30 cellular contexts compared by ENCODE assay signal in the genomic region with DNA sequence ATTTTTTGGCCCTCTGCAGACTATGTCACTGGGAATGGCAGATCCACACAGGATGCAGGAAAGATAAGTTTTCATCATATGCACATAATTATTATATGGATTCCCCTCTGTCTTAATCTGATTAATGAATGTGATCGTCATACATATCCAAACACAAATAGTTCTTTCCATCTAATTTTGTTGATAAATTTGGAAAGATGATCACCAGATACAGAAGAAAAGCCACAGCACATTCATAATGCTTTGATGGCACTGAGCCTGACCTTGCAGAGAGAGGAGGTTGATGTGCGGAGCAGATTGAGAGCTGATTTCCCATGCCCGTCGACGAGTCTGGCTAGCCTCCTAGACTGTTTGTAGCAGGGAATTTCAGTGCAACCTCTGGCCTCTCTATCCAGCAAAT.
"Had no signal": no experiment of that assay in that cellular context is flagged by ENCODE, and none has a peak within 500 bp of the region (broad histone marks: within the 10 kb centered on the region; RNA-seq: fewer than 3 reads in every experiment).

No MANE protein-coding gene starts in this region.

- H3K4me3 ChIP-seq: coronary artery, dorsolateral prefrontal cortex had no signal

- H3K36me3 ChIP-seq: brain microvascular endothelial cell, WERI-Rb-1 had no signal

- H3K9me3 Mint-ChIP-seq: activated B cell treated with CpG ODN at 0.5 μM for 24 hours; activated CD8-positive, alpha-beta T cell treated with anti-CD3 and anti-CD28 coated beads for 36 hours; activated T-cell treated with anti-CD3 and anti-CD28 coated beads, Interleukin-2, amount 50 U/mL, for 4 hours; activated T-helper 17 cell treated with anti-CD3 and anti-CD28 coated beads, Interleukin-2, amount 50 U/mL, for 72 hours; central memory CD8-positive, alpha-beta T cell; dendritic cell treated with granulocyte-macrophage colony-stimulating factor and Interleukin-4, amounts not matched to agents 40 ng/mL and 50 ng/mL, for 4 days; endodermal cell; T-helper 2 cell treated with Interferon-gamma antibody and Interleukin-4, amounts not matched to agents 5 μg/mL and 100 μg/mL, for 36 hours had no signal

- H3K4me3 Mint-ChIP-seq: activated B cell treated with CpG ODN at 0.5 μM for 24 hours; activated CD8-positive, alpha-beta T cell treated with anti-CD3 and anti-CD28 coated beads for 36 hours; activated naive CD8-positive, alpha-beta T cell; activated T-cell treated with anti-CD3 and anti-CD28 coated beads, Interleukin-2, amount 50 U/mL, for 4 hours; activated T-helper 17 cell treated with anti-CD3 and anti-CD28 coated beads, Interleukin-2, amount 50 U/mL, for 72 hours; central memory CD8-positive, alpha-beta T cell; dendritic cell treated with granulocyte-macrophage colony-stimulating factor and Interleukin-4, amounts not matched to agents 40 ng/mL and 50 ng/mL, for 4 days; endodermal cell; T-helper 17 cell; T-helper 2 cell treated with Interferon-gamma antibody and Interleukin-4, amounts not matched to agents 5 μg/mL and 100 μg/mL, for 36 hours had no signal

- H3K27me3 ChIP-seq: brain microvascular endothelial cell, dorsolateral prefrontal cortex had no signal

- H3K27ac ChIP-seq: brain microvascular endothelial cell, coronary artery, dorsolateral prefrontal cortex, WERI-Rb-1 had no signal

- H3K36me3 Mint-ChIP-seq: activated naive CD8-positive, alpha-beta T cell had no signal

- DNase-seq: activated B cell treated with CpG ODN at 0.5 μM for 24 hours; activated CD4-positive, alpha-beta T cell treated with anti-CD3 and anti-CD28 coated beads for 48 hours; activated CD4-positive, alpha-beta T cell treated with anti-CD3 and anti-CD28 coated beads, Interleukin-2, amount 50 U/mL, for 1 hour; activated CD4-positive, alpha-beta T cell treated with anti-CD3 and anti-CD28 coated beads, Interleukin-2, amount 50 U/mL, for 48 hours; activated CD8-positive, alpha-beta memory T cell treated with anti-CD3 and anti-CD28 coated beads for 24 hours; activated CD8-positive, alpha-beta T cell treated with anti-CD3 and anti-CD28 coated beads for 36 hours; activated effector memory CD4-positive, alpha-beta T cell treated with Interleukin-2 at 50 U/mL for 16 hours; activated gamma-delta T cell treated with Interleukin-2 at 50 U/mL for 16 hours; activated naive CD4-positive, alpha-beta T cell treated with anti-CD3 and anti-CD28 coated beads, Interleukin-2, amount 50 U/mL, for 16 hours; activated naive CD4-positive, alpha-beta T cell treated with Interleukin-2 at 50 U/mL for 16 hours; activated T-cell treated with anti-CD3 and anti-CD28 coated beads, Interleukin-2, amount 50 U/mL, for 4 hours; amniotic stem cell; anterior cingulate cortex; brain microvascular endothelial cell; dorsolateral prefrontal cortex; effector memory CD4-positive, alpha-beta T cell; endodermal cell; foreskin fibroblast; T-helper 1 cell; T-helper 17 cell; T1000; WERI-Rb-1 had no signal

- ATAC-seq: activated CD4-positive, CD25-positive, alpha-beta regulatory T cell treated with anti-CD3 and anti-CD28 coated beads, Interleukin-2, amount 50 U/mL, for 24 hours; activated CD8-positive, alpha-beta T cell treated with anti-CD3 and anti-CD28 coated beads for 36 hours; activated T-cell treated with anti-CD3 and anti-CD28 coated beads, Interleukin-2, amount 50 U/mL, for 4 hours; activated T-helper 17 cell treated with anti-CD3 and anti-CD28 coated beads, Interleukin-2, amount 50 U/mL, for 72 hours; esophagus mucosa; T-helper 17 cell had no signal

- H3K27me3 Mint-ChIP-seq: activated B cell treated with CpG ODN at 0.5 μM for 24 hours; central memory CD8-positive, alpha-beta T cell; dendritic cell treated with granulocyte-macrophage colony-stimulating factor and Interleukin-4, amounts not matched to agents 40 ng/mL and 50 ng/mL, for 4 days had no signal

- H3K27ac Mint-ChIP-seq: activated B cell treated with CpG ODN at 0.5 μM for 24 hours; activated CD8-positive, alpha-beta T cell treated with anti-CD3 and anti-CD28 coated beads for 36 hours; activated naive CD8-positive, alpha-beta T cell; activated T-helper 17 cell treated with anti-CD3 and anti-CD28 coated beads, Interleukin-2, amount 50 U/mL, for 72 hours; dendritic cell treated with granulocyte-macrophage colony-stimulating factor and Interleukin-4, amounts not matched to agents 40 ng/mL and 50 ng/mL, for 4 days; endodermal cell; T-helper 17 cell; T-helper 2 cell treated with Interferon-gamma antibody and Interleukin-4, amounts not matched to agents 5 μg/mL and 100 μg/mL, for 36 hours had no signal

- H3K4me1 Mint-ChIP-seq: activated B cell treated with CpG ODN at 0.5 μM for 24 hours; activated T-helper 17 cell treated with anti-CD3 and anti-CD28 coated beads, Interleukin-2, amount 50 U/mL, for 72 hours; central memory CD8-positive, alpha-beta T cell; T-helper 17 cell had no signal
